In genomic region chr14:104698688-104699425, GRCh38 we compare ENCODE assay signal across 1 cellular context.
TF ChIP-seq lines count a peak whose summit lies in the region.

No MANE protein-coding gene starts in this region.

TF ChIP-seq in HepG2, 621 proteins besides CTCF, POLR2A, EP300 and RAD21:
- TF ChIP-seq AGO2 (optimal IDR thresholded peaks at IDR 0.05; ENCODE audit: low read depth, low read length), result peak; percentile 61
- no peak for TF ChIP-seq NR2F2 (IDR thresholded peaks at IDR 0.05; ENCODE audit: borderline replicate concordance, low read depth)
- TF ChIP-seq AGO1 (IDR thresholded peaks at IDR 0.05; ENCODE audit: low read depth, low read length, poor library complexity, severe bottlenecking), result peak; percentile 18
